In genomic region chr3:41673643-41674042, GRCh38 we compare ENCODE assay signal across 16 cellular contexts.
"Had no signal": no experiment of that assay in that cellular context is flagged by ENCODE, and none has a peak within 500 bp of the region (broad histone marks: within the 10 kb centered on the region; RNA-seq: fewer than 3 reads in every experiment).

No MANE protein-coding gene starts in this region.

- H3K9me3 ChIP-seq: right atrium auricular region had no signal

- DNase-seq: activated CD4-positive, alpha-beta memory T cell treated with anti-CD3 and anti-CD28 coated beads, Interleukin-2, amount 10 ng/mL, durations not matched to agents 7 days and 5 days; activated naive CD8-positive, alpha-beta T cell treated with anti-CD3 and anti-CD28 coated beads, Interleukin-2, amount 10 ng/mL, durations not matched to agents 7 days and 5 days; activated T-cell treated with anti-CD3 and anti-CD28 coated beads, Interleukin-2, amount 50 U/mL, for 72 hours; caudate nucleus; effector CD8-positive, alpha-beta T cell; foreskin fibroblast; heart left ventricle; left lung; natural killer cell; T-cell; T1000 had no signal

- H3K4me3 ChIP-seq: coronary artery, heart left ventricle, left lung, right atrium auricular region, tibial nerve had no signal

- ATAC-seq: activated T-cell treated with anti-CD3 and anti-CD28 coated beads, Interleukin-2, amount 50 U/mL, for 72 hours; heart left ventricle; left lung; natural killer cell; T-cell had no signal

- H3K36me3 Mint-ChIP-seq: activated naive CD8-positive, alpha-beta T cell treated with anti-CD3 and anti-CD28 coated beads, Interleukin-2, amount 10 ng/mL, durations not matched to agents 7 days and 5 days had no signal

- H3K4me3 Mint-ChIP-seq: activated CD4-positive, alpha-beta memory T cell treated with anti-CD3 and anti-CD28 coated beads, Interleukin-2, amount 10 ng/mL, durations not matched to agents 7 days and 5 days; activated naive CD8-positive, alpha-beta T cell treated with anti-CD3 and anti-CD28 coated beads, Interleukin-2, amount 10 ng/mL, durations not matched to agents 7 days and 5 days; activated T-cell treated with anti-CD3 and anti-CD28 coated beads, Interleukin-2, amount 50 U/mL, for 72 hours; natural killer cell; T-cell had no signal

- H3K36me3 ChIP-seq: heart left ventricle, left lung, right atrium auricular region, tibial nerve had no signal

- H3K27ac Mint-ChIP-seq: activated CD4-positive, alpha-beta memory T cell treated with anti-CD3 and anti-CD28 coated beads, Interleukin-2, amount 10 ng/mL, durations not matched to agents 7 days and 5 days; activated naive CD8-positive, alpha-beta T cell treated with anti-CD3 and anti-CD28 coated beads, Interleukin-2, amount 10 ng/mL, durations not matched to agents 7 days and 5 days; activated T-cell treated with anti-CD3 and anti-CD28 coated beads, Interleukin-2, amount 50 U/mL, for 72 hours; natural killer cell; T-cell had no signal

- H3K27me3 Mint-ChIP-seq: activated CD4-positive, alpha-beta memory T cell treated with anti-CD3 and anti-CD28 coated beads, Interleukin-2, amount 10 ng/mL, durations not matched to agents 7 days and 5 days; activated naive CD8-positive, alpha-beta T cell treated with anti-CD3 and anti-CD28 coated beads, Interleukin-2, amount 10 ng/mL, durations not matched to agents 7 days and 5 days; T-cell had no signal

- H3K4me1 ChIP-seq: heart left ventricle, left lung, right atrium auricular region, tibial nerve had no signal

- H3K4me1 Mint-ChIP-seq: activated CD4-positive, alpha-beta memory T cell treated with anti-CD3 and anti-CD28 coated beads, Interleukin-2, amount 10 ng/mL, durations not matched to agents 7 days and 5 days; activated naive CD8-positive, alpha-beta T cell treated with anti-CD3 and anti-CD28 coated beads, Interleukin-2, amount 10 ng/mL, durations not matched to agents 7 days and 5 days; natural killer cell; T-cell had no signal

- H3K27me3 ChIP-seq: heart left ventricle, left lung, right atrium auricular region, tibial nerve had no signal

- H3K27ac ChIP-seq: coronary artery, epithelial cell of prostate, heart left ventricle, left lung, right atrium auricular region, tibial nerve, VCaP had no signal
